Comparison of ENCODE assay signal across 20 cellular contexts in genomic region chrX:69139516-69139915, GRCh38.
"Had no signal": no experiment of that assay in that cellular context is flagged by ENCODE, and none has a peak within 500 bp of the region (broad histone marks: within the 10 kb centered on the region; RNA-seq: fewer than 3 reads in every experiment).

No MANE protein-coding gene starts in this region.

- H3K27ac Mint-ChIP-seq: activated CD8-positive, alpha-beta T cell treated with anti-CD3 and anti-CD28 coated beads, Interleukin-2, amount 10 ng/mL, durations not matched to agents 7 days and 5 days; activated naive CD4-positive, alpha-beta T cell treated with anti-CD3 and anti-CD28 coated beads, Interleukin-2, amount 50 U/mL, for 24 hours; effector memory CD8-positive, alpha-beta T cell; stimulated activated memory B cell treated with anti-CD40 and anti-IgM and Interleukin-4, amounts not matched to agents 10 μg/mL and 1 μg/mL and 100 μg/mL, for 72 hours; T-cell had no signal

- H3K4me1 ChIP-seq: gastrocnemius medialis had no signal

- H3K36me3 Mint-ChIP-seq: activated naive CD4-positive, alpha-beta T cell treated with anti-CD3 and anti-CD28 coated beads, Interleukin-2, amount 50 U/mL, for 24 hours; stimulated activated memory B cell treated with anti-CD40 and anti-IgM and Interleukin-4, amounts not matched to agents 10 μg/mL and 1 μg/mL and 100 μg/mL, for 72 hours; T-cell had no signal

- H3K4me3 Mint-ChIP-seq: activated CD8-positive, alpha-beta T cell treated with anti-CD3 and anti-CD28 coated beads, Interleukin-2, amount 10 ng/mL, durations not matched to agents 7 days and 5 days; activated naive CD4-positive, alpha-beta T cell treated with anti-CD3 and anti-CD28 coated beads, Interleukin-2, amount 50 U/mL, for 24 hours; effector memory CD8-positive, alpha-beta T cell; stimulated activated memory B cell treated with anti-CD40 and anti-IgM and Interleukin-4, amounts not matched to agents 10 μg/mL and 1 μg/mL and 100 μg/mL, for 72 hours; T-cell had no signal

- H3K9me3 ChIP-seq: esophagus muscularis mucosa, gastrocnemius medialis, testis, upper lobe of left lung had no signal

- FAIRE-seq: colon, endothelial cell of umbilical vein, TTC549 had no signal

- H3K9me3 Mint-ChIP-seq: activated naive CD4-positive, alpha-beta T cell treated with anti-CD3 and anti-CD28 coated beads, Interleukin-2, amount 50 U/mL, for 24 hours; effector memory CD8-positive, alpha-beta T cell; stimulated activated memory B cell treated with anti-CD40 and anti-IgM and Interleukin-4, amounts not matched to agents 10 μg/mL and 1 μg/mL and 100 μg/mL, for 72 hours; T-cell had no signal

- H3K4me1 Mint-ChIP-seq: activated naive CD4-positive, alpha-beta T cell treated with anti-CD3 and anti-CD28 coated beads, Interleukin-2, amount 50 U/mL, for 24 hours; stimulated activated memory B cell treated with anti-CD40 and anti-IgM and Interleukin-4, amounts not matched to agents 10 μg/mL and 1 μg/mL and 100 μg/mL, for 72 hours; T-cell had no signal

- H3K27ac ChIP-seq: dorsolateral prefrontal cortex, esophagus muscularis mucosa, gastrocnemius medialis, testis, upper lobe of left lung had no signal

- H3K4me3 ChIP-seq: dorsolateral prefrontal cortex, esophagus muscularis mucosa, gastrocnemius medialis, testis, upper lobe of left lung had no signal

- H3K27me3 ChIP-seq: esophagus muscularis mucosa, gastrocnemius medialis, testis had no signal

- DNase-seq: activated CD4-positive, alpha-beta T cell treated with anti-CD3 and anti-CD28 coated beads for 1 hour; activated CD4-positive, alpha-beta T cell treated with anti-CD3 and anti-CD28 coated beads, Interleukin-2, amount 50 U/mL, for 1 hour; activated CD8-positive, alpha-beta T cell treated with anti-CD3 and anti-CD28 coated beads, Interleukin-2, amount 10 ng/mL, durations not matched to agents 7 days and 5 days; activated gamma-delta T cell treated with Interleukin-2 at 50 U/mL for 16 hours; central memory CD4-positive, alpha-beta T cell; dorsolateral prefrontal cortex; effector memory CD8-positive, alpha-beta T cell; gastrocnemius medialis; hippocampal formation; left ventricle myocardium superior; stimulated activated CD4-positive, alpha-beta T cell treated with anti-CD3 and anti-CD28 coated beads, Interleukin-2, amount 100 ng/mL, for 24 hours; T-cell; testis had no signal

- H3K36me3 ChIP-seq: esophagus muscularis mucosa, gastrocnemius medialis, upper lobe of left lung had no signal

- ATAC-seq: activated CD8-positive, alpha-beta T cell treated with anti-CD3 and anti-CD28 coated beads, Interleukin-2, amount 10 ng/mL, durations not matched to agents 7 days and 5 days; effector memory CD8-positive, alpha-beta T cell; gastrocnemius medialis; left ventricle myocardium superior; stimulated activated memory B cell treated with anti-CD40 and anti-IgM and Interleukin-4, amounts not matched to agents 10 μg/mL and 1 μg/mL and 100 μg/mL, for 72 hours; T-cell had no signal
